ENCODE assay signal across 1 cellular context in the genomic region with DNA sequence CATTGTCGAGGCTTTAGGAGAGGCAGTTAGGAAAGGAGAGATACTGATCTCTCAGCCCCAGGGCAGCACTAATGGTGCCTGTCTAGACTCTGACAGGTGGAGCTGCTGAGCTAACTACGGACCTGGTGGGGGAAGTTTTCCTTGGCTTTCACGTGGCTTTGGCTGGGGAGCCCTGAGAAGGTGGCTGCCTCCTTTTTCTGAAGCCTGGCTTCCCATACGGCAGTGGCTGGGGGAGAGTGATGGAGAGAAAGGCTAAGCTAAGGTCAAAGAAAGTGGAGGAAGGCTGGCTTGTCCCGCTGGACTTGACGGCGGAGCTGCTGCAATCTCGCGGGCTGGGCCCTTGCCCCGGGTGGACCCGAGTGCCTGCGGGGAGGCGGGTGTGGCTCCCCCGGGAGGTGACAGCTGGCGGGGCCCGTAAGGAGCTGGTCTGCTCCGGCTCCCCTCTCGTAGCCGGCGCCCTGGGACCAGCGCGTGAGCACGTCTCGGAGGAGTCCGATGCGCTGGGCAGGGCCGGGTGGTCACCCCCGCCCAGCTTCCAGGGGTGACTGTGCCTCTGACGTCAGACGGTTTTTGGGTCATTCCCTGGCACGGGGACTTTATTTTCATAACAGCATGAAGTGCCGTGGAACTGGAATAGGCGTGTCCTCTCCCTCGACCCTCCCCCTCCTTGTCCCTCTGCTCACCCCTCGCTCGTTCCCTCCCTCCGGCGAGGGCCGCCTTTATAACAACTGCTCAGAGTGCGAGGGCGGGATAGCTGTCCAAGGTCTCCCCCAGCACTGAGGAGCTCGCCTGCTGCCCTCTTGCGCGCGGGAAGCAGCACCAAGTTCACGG.
TF ChIP-seq lines count a peak whose summit lies in the region.

A gene with protein sequence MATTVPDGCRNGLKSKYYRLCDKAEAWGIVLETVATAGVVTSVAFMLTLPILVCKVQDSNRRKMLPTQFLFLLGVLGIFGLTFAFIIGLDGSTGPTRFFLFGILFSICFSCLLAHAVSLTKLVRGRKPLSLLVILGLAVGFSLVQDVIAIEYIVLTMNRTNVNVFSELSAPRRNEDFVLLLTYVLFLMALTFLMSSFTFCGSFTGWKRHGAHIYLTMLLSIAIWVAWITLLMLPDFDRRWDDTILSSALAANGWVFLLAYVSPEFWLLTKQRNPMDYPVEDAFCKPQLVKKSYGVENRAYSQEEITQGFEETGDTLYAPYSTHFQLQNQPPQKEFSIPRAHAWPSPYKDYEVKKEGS (plus strand): TSS at position 748 of the 831 bp plus-strand sequence. CDS start 16,688 bp downstream, outside the sequence.

TF ChIP-seq in HepG2, 621 proteins besides CTCF, POLR2A, EP300 and RAD21 (continued from another document and continues in another):
- peak; percentile 20; the same call in 1 of the 2 replicates for TF ChIP-seq FOXC1 (CRISPR knock-in tag; IDR thresholded peaks at IDR 0.05; ENCODE audit: borderline replicate concordance)
- TF ChIP-seq, protein P1, sequence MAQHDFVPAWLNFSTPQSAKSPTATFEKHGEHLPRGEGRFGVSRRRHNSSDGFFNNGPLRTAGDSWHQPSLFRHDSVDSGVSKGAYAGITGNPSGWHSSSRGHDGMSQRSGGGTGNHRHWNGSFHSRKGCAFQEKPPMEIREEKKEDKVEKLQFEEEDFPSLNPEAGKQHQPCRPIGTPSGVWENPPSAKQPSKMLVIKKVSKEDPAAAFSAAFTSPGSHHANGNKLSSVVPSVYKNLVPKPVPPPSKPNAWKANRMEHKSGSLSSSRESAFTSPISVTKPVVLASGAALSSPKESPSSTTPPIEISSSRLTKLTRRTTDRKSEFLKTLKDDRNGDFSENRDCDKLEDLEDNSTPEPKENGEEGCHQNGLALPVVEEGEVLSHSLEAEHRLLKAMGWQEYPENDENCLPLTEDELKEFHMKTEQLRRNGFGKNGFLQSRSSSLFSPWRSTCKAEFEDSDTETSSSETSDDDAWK (CRISPR knock-in tag; IDR thresholded peaks at IDR 0.05), result no peak
- 0 out of 2 replicates have a peak, but pooled peaks have one; percentile 10 for TF ChIP-seq ZSCAN9 (CRISPR knock-in tag; IDR thresholded peaks at IDR 0.05; ENCODE audit: borderline replicate concordance)
- TF ChIP-seq, protein P2, sequence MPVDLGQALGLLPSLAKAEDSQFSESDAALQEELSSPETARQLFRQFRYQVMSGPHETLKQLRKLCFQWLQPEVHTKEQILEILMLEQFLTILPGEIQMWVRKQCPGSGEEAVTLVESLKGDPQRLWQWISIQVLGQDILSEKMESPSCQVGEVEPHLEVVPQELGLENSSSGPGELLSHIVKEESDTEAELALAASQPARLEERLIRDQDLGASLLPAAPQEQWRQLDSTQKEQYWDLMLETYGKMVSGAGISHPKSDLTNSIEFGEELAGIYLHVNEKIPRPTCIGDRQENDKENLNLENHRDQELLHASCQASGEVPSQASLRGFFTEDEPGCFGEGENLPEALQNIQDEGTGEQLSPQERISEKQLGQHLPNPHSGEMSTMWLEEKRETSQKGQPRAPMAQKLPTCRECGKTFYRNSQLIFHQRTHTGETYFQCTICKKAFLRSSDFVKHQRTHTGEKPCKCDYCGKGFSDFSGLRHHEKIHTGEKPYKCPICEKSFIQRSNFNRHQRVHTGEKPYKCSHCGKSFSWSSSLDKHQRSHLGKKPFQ (CRISPR knock-in tag; IDR thresholded peaks at IDR 0.05; ENCODE audit: insufficient replicate concordance), result no peak
- 0 out of 2 replicates have a peak, but pooled peaks have one; percentile 65 for TF ChIP-seq ZNF782 (CRISPR knock-in tag; IDR thresholded peaks at IDR 0.05; ENCODE audit: borderline replicate concordance)
- TF ChIP-seq, protein P3, sequence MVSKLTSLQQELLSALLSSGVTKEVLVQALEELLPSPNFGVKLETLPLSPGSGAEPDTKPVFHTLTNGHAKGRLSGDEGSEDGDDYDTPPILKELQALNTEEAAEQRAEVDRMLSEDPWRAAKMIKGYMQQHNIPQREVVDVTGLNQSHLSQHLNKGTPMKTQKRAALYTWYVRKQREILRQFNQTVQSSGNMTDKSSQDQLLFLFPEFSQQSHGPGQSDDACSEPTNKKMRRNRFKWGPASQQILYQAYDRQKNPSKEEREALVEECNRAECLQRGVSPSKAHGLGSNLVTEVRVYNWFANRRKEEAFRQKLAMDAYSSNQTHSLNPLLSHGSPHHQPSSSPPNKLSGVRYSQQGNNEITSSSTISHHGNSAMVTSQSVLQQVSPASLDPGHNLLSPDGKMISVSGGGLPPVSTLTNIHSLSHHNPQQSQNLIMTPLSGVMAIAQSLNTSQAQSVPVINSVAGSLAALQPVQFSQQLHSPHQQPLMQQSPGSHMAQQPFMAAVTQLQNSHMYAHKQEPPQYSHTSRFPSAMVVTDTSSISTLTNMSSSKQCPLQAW (CRISPR knock-in tag; IDR thresholded peaks at IDR 0.05), result 0 out of 2 replicates have a peak, but pooled peaks have one; percentile 30
- peak; percentile 74 for TF ChIP-seq ZNF777 (CRISPR knock-in tag; IDR thresholded peaks at IDR 0.05)
- TF ChIP-seq, protein P4, sequence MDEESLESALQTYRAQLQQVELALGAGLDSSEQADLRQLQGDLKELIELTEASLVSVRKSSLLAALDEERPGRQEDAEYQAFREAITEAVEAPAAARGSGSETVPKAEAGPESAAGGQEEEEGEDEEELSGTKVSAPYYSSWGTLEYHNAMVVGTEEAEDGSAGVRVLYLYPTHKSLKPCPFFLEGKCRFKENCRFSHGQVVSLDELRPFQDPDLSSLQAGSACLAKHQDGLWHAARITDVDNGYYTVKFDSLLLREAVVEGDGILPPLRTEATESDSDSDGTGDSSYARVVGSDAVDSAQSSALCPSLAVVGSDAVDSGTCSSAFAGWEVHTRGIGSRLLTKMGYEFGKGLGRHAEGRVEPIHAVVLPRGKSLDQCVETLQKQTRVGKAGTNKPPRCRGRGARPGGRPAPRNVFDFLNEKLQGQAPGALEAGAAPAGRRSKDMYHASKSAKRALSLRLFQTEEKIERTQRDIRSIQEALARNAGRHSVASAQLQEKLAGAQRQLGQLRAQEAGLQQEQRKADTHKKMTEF (CRISPR knock-in tag; IDR thresholded peaks at IDR 0.05), result 0 out of 2 replicates have a peak, but pooled peaks have one; percentile 28
- TF ChIP-seq ZFP62 (CRISPR knock-in tag; IDR thresholded peaks at IDR 0.05), result no peak
- 0 out of 2 replicates have a peak, but pooled peaks have one; percentile 53 for TF ChIP-seq ZNF264 (CRISPR knock-in tag; IDR thresholded peaks at IDR 0.05)
- TF ChIP-seq STAG1 (CRISPR knock-in tag; IDR thresholded peaks at IDR 0.05), result peak; percentile 30
- TF ChIP-seq, protein P5, sequence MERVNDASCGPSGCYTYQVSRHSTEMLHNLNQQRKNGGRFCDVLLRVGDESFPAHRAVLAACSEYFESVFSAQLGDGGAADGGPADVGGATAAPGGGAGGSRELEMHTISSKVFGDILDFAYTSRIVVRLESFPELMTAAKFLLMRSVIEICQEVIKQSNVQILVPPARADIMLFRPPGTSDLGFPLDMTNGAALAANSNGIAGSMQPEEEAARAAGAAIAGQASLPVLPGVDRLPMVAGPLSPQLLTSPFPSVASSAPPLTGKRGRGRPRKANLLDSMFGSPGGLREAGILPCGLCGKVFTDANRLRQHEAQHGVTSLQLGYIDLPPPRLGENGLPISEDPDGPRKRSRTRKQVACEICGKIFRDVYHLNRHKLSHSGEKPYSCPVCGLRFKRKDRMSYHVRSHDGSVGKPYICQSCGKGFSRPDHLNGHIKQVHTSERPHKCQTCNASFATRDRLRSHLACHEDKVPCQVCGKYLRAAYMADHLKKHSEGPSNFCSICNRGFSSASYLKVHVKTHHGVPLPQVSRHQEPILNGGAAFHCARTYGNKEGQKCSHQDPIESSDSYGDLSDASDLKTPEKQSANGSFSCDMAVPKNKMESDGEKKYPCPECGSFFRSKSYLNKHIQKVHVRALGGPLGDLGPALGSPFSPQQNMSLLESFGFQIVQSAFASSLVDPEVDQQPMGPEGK (CRISPR knock-in tag; IDR thresholded peaks at IDR 0.05), result peak; percentile 52
- 0 out of 2 replicates have a peak, but pooled peaks have one; percentile 10 for TF ChIP-seq KAT8 (CRISPR knock-in tag; IDR thresholded peaks at IDR 0.05)
- peak; percentile 23; the same call in 1 of the 2 replicates for TF ChIP-seq SPEN (CRISPR knock-in tag; IDR thresholded peaks at IDR 0.05; ENCODE audit: low read depth)
- TF ChIP-seq, protein P6, sequence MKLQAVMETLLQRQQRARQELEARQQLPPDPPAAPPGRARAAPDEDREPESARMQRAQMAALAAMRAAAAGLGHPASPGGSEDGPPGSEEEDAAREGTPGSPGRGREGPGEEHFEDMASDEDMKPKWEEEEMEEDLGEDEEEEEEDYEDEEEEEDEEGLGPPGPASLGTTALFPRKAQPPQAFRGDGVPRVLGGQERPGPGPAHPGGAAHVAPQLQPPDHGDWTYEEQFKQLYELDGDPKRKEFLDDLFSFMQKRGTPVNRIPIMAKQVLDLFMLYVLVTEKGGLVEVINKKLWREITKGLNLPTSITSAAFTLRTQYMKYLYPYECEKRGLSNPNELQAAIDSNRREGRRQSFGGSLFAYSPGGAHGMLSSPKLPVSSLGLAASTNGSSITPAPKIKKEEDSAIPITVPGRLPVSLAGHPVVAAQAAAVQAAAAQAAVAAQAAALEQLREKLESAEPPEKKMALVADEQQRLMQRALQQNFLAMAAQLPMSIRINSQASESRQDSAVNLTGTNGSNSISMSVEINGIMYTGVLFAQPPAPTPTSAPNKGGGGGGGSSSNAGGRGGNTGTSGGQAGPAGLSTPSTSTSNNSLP (IDR thresholded peaks at IDR 0.05; ENCODE audit: low read depth, low read length), result no peak
- TF ChIP-seq HCFC1 (IDR thresholded peaks at IDR 0.05; ENCODE audit: low read depth, low read length), result no peak
- TF ChIP-seq MTF2 (CRISPR knock-in tag; IDR thresholded peaks at IDR 0.05; ENCODE audit: borderline replicate concordance), result peak; percentile 64; the same call in 1 of the 2 replicates
- no peak for TF ChIP-seq XBP1 (CRISPR knock-in tag; IDR thresholded peaks at IDR 0.05)
- TF ChIP-seq, protein P7, sequence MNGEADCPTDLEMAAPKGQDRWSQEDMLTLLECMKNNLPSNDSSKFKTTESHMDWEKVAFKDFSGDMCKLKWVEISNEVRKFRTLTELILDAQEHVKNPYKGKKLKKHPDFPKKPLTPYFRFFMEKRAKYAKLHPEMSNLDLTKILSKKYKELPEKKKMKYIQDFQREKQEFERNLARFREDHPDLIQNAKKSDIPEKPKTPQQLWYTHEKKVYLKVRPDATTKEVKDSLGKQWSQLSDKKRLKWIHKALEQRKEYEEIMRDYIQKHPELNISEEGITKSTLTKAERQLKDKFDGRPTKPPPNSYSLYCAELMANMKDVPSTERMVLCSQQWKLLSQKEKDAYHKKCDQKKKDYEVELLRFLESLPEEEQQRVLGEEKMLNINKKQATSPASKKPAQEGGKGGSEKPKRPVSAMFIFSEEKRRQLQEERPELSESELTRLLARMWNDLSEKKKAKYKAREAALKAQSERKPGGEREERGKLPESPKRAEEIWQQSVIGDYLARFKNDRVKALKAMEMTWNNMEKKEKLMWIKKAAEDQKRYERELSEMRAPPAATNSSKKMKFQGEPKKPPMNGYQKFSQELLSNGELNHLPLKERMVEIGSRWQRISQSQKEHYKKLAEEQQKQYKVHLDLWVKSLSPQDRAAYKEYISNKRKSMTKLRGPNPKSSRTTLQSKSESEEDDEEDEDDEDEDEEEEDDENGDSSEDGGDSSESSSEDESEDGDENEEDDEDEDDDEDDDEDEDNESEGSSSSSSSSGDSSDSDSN (CRISPR knock-in tag; IDR thresholded peaks at IDR 0.05), result peak; percentile 60
- TF ChIP-seq KDM2A (CRISPR knock-in tag; IDR thresholded peaks at IDR 0.05; ENCODE audit: borderline replicate concordance, low read depth), result 0 out of 2 replicates have a peak, but pooled peaks have one; percentile 13
- TF ChIP-seq RBFOX2 (IDR thresholded peaks at IDR 0.05; ENCODE audit: low read depth, low read length), result 0 out of 2 replicates have a peak, but pooled peaks have one; percentile 28
- TF ChIP-seq SATB2 (CRISPR knock-in tag; IDR thresholded peaks at IDR 0.05), result no peak
- TF ChIP-seq, protein P8, sequence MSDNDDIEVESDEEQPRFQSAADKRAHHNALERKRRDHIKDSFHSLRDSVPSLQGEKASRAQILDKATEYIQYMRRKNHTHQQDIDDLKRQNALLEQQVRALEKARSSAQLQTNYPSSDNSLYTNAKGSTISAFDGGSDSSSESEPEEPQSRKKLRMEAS (IDR thresholded peaks at IDR 0.05), result peak; percentile 65
- TF ChIP-seq, protein P9, sequence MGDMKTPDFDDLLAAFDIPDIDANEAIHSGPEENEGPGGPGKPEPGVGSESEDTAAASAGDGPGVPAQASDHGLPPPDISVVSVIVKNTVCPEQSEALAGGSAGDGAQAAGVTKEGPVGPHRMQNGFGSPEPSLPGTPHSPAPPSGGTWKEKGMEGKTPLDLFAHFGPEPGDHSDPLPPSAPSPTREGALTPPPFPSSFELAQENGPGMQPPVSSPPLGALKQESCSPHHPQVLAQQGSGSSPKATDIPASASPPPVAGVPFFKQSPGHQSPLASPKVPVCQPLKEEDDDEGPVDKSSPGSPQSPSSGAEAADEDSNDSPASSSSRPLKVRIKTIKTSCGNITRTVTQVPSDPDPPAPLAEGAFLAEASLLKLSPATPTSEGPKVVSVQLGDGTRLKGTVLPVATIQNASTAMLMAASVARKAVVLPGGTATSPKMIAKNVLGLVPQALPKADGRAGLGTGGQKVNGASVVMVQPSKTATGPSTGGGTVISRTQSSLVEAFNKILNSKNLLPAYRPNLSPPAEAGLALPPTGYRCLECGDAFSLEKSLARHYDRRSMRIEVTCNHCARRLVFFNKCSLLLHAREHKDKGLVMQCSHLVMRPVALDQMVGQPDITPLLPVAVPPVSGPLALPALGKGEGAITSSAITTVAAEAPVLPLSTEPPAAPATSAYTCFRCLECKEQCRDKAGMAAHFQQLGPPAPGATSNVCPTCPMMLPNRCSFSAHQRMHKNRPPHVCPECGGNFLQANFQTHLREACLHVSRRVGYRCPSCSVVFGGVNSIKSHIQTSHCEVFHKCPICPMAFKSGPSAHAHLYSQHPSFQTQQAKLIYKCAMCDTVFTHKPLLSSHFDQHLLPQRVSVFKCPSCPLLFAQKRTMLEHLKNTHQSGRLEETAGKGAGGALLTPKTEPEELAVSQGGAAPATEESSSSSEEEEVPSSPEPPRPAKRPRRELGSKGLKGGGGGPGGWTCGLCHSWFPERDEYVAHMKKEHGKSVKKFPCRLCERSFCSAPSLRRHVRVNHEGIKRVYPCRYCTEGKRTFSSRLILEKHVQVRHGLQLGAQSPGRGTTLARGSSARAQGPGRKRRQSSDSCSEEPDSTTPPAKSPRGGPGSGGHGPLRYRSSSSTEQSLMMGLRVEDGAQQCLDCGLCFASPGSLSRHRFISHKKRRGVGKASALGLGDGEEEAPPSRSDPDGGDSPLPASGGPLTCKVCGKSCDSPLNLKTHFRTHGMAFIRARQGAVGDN (CRISPR knock-in tag; IDR thresholded peaks at IDR 0.05), result peak; percentile 69
- peak; percentile 23; the same call in 1 of the 2 replicates for TF ChIP-seq HDAC1 (CRISPR knock-in tag; IDR thresholded peaks at IDR 0.05)
- no peak for TF ChIP-seq ZBTB1 (CRISPR knock-in tag; IDR thresholded peaks at IDR 0.05; ENCODE audit: borderline replicate concordance)
- TF ChIP-seq RARA (CRISPR knock-in tag; IDR thresholded peaks at IDR 0.05), result peak; percentile 38; the same call in 1 of the 2 replicates
